1 cellular context compared by ENCODE assay signal in genomic region chr6:143516700-143517446, GRCh38.
TF ChIP-seq lines count a peak whose summit lies in the region.

No MANE protein-coding gene starts in this region.

TF ChIP-seq in K562, 482 proteins besides CTCF, POLR2A, EP300 and RAD21 (continued from another document and continues in another):
- TF ChIP-seq HINFP (tag; conservative IDR thresholded peaks at IDR 0.05; ENCODE audit: low read depth) = peak; percentile 46; the same call in 1 of the 2 replicates
- TF ChIP-seq RUNX1 (IDR thresholded peaks at IDR 0.05; ENCODE audit: low read depth) = no peak
- no peak for TF ChIP-seq ZBTB11 (CRISPR knock-in tag; IDR thresholded peaks at IDR 0.05)
- peak; percentile 71 for TF ChIP-seq DPF2 (IDR thresholded peaks at IDR 0.05)
- TF ChIP-seq SMARCA4 (IDR thresholded peaks at IDR 0.05) = peak; percentile 49; the same call in 1 of the 2 replicates
- TF ChIP-seq AFF4 (CRISPR knock-in tag; IDR thresholded peaks at IDR 0.05) = no peak
- TF ChIP-seq SIN3A (IDR thresholded peaks at IDR 0.05; ENCODE audit: borderline replicate concordance in 2 of 2, control insufficient read depth in 1 of 2, low read depth in 2 of 2, low read length in 2 of 2) = no peak
- no peak for TF ChIP-seq PBX2 (CRISPR knock-in tag; IDR thresholded peaks at IDR 0.05; ENCODE audit: low read depth)
- no peak for TF ChIP-seq PBX2 (tag; conservative IDR thresholded peaks at IDR 0.05; ENCODE audit: low read depth)
- no peak for TF ChIP-seq ZNF274 (IDR thresholded peaks at IDR 0.05; ENCODE audit: borderline replicate concordance, low read depth, low read length)
- TF ChIP-seq CTBP1 (IDR thresholded peaks at IDR 0.05; ENCODE audit: borderline replicate concordance) = no peak
- TF ChIP-seq PPARD (CRISPR knock-in tag; IDR thresholded peaks at IDR 0.05) = no peak
- no peak for TF ChIP-seq CREM (IDR thresholded peaks at IDR 0.05; ENCODE audit: low read depth)
- TF ChIP-seq ZNF263 (CRISPR knock-in tag; IDR thresholded peaks at IDR 0.05; ENCODE audit: borderline replicate concordance) = no peak
- TF ChIP-seq PHF8 (IDR thresholded peaks at IDR 0.05; ENCODE audit: borderline replicate concordance, low read length) = no peak
- TF ChIP-seq ELK3 (CRISPR knock-in tag; IDR thresholded peaks at IDR 0.05) = no peak
- TF ChIP-seq NRF1 (conservative IDR thresholded peaks at IDR 0.05 in 1 of 2, IDR thresholded peaks at IDR 0.05 in 1 of 2) = no peak
- TF ChIP-seq SRF (CRISPR knock-in tag; IDR thresholded peaks at IDR 0.05) = no peak
- no peak for TF ChIP-seq GABPB2 (CRISPR knock-in tag; conservative IDR thresholded peaks at IDR 0.05)
- TF ChIP-seq ZNF592 (IDR thresholded peaks at IDR 0.05) = no peak
- no peak for TF ChIP-seq TCF7 (IDR thresholded peaks at IDR 0.05; ENCODE audit: borderline replicate concordance)
- no peak for TF ChIP-seq SUPT5H (IDR thresholded peaks at IDR 0.05)
- TF ChIP-seq NFIC (IDR thresholded peaks at IDR 0.05) = no peak
- TF ChIP-seq ZNF398 (CRISPR knock-in tag; IDR thresholded peaks at IDR 0.05) = no peak
- TF ChIP-seq EGR1 (conservative IDR thresholded peaks at IDR 0.05) = no peak
- no peak for TF ChIP-seq SRSF3 (IDR thresholded peaks at IDR 0.05; ENCODE audit: insufficient read depth, low read length)
- no peak for TF ChIP-seq ZNF277 (CRISPR knock-in tag; IDR thresholded peaks at IDR 0.05; ENCODE audit: borderline replicate concordance)
- no peak for TF ChIP-seq HDAC6 (IDR thresholded peaks at IDR 0.05; ENCODE audit: low read depth, low read length)
- no peak for TF ChIP-seq ZEB2 (IDR thresholded peaks at IDR 0.05)
- TF ChIP-seq ZNF146 (CRISPR knock-in tag; IDR thresholded peaks at IDR 0.05; ENCODE audit: unreplicated experiment) = no peak
- TF ChIP-seq TSHZ1 (CRISPR knock-in tag; IDR thresholded peaks at IDR 0.05) = no peak
- TF ChIP-seq MYC (IDR thresholded peaks at IDR 0.05; ENCODE audit: low read depth, low read length) = no peak
- no peak for TF ChIP-seq MYC (CRISPR knock-in tag; IDR thresholded peaks at IDR 0.05; ENCODE audit: borderline replicate concordance, low read depth)
- TF ChIP-seq ZNF766 (CRISPR knock-in tag; conservative IDR thresholded peaks at IDR 0.05) = no peak
